ENCODE assay signal across 8 cellular contexts in genomic region chr14:105944632-105945610, GRCh38.
DNase-seq lines count a peak whose midpoint lies in the region; ATAC-seq and TF ChIP-seq lines count a peak whose summit lies in the region.

No MANE protein-coding gene starts in this region.

- H3K4me3 Mint-ChIP-seq in Caco-2 (ENCODE audit: unreplicated experiment): no peak overlapping the region
- peak overlapping the region in 3 of 4 donors; percentile 61 to 88 (median 64) for H3K4me3 Mint-ChIP-seq in IgD-negative memory B cell
- peak overlapping the region; percentile 19 for H3K4me3 Mint-ChIP-seq in activated T-helper 17 cell treated with anti-CD3 and anti-CD28 coated beads, Interleukin-2, amount 50 U/mL, for 72 hours
- H3K4me3 Mint-ChIP-seq in stimulated activated effector memory CD8-positive, alpha-beta T cell treated with anti-CD3 and anti-CD28 coated beads, Interleukin-12 subunit alpha, Interleukin-12 subunit beta, amount 100 ng/mL, for 72 hours: no peak overlapping the region

- H3K27me3 ChIP-seq in Caco-2 (replicated peaks; ENCODE audit: control insufficient read depth, insufficient read depth, low read length) (no peaks in the 10 kb centered on the region), left lung (peaks cover 0 to 36% of the 10 kb centered on the region in 2 donors)

- no peak overlapping the region for H3K4me3 ChIP-seq in Caco-2 (ENCODE audit: low read depth, low read length)
- H3K4me3 ChIP-seq in left lung: no peak overlapping the region

- POLR2A ChIA-PET in Caco-2 (lab: Charles Lee): no interaction called here

- H3K27me3 Mint-ChIP-seq in Caco-2 (ENCODE audit: insufficient read depth, unreplicated experiment): no peaks in the 10 kb centered on the region
- H3K27me3 Mint-ChIP-seq in IgD-negative memory B cell: no peaks in the 10 kb centered on the region
- H3K27me3 Mint-ChIP-seq in activated T-helper 17 cell treated with anti-CD3 and anti-CD28 coated beads, Interleukin-2, amount 50 U/mL, for 72 hours: peaks cover 12% of the 10 kb centered on the region

- H3K4me1 Mint-ChIP-seq in Caco-2 (ENCODE audit: low read depth, unreplicated experiment) (peaks cover 13% of the 10 kb centered on the region), IgD-negative memory B cell (peaks cover 10 to 22% (median 12%) of the 10 kb centered on the region in 3 donors)
- H3K4me1 Mint-ChIP-seq in activated T-helper 17 cell treated with anti-CD3 and anti-CD28 coated beads, Interleukin-2, amount 50 U/mL, for 72 hours: no peaks in the 10 kb centered on the region
- H3K4me1 Mint-ChIP-seq in stimulated activated effector memory CD8-positive, alpha-beta T cell treated with anti-CD3 and anti-CD28 coated beads, Interleukin-12 subunit alpha, Interleukin-12 subunit beta, amount 100 ng/mL, for 72 hours: peaks cover 9% of the 10 kb centered on the region

- H3K9me3 Mint-ChIP-seq in Caco-2 (ENCODE audit: unreplicated experiment): no peaks in the 10 kb centered on the region
- no peaks in the 10 kb centered on the region for H3K9me3 Mint-ChIP-seq in IgD-negative memory B cell
- H3K9me3 Mint-ChIP-seq in activated T-helper 17 cell treated with anti-CD3 and anti-CD28 coated beads, Interleukin-2, amount 50 U/mL, for 72 hours: no peaks in the 10 kb centered on the region
- H3K9me3 Mint-ChIP-seq in stimulated activated effector memory CD8-positive, alpha-beta T cell treated with anti-CD3 and anti-CD28 coated beads, Interleukin-12 subunit alpha, Interleukin-12 subunit beta, amount 100 ng/mL, for 72 hours: no peaks in the 10 kb centered on the region

- peak; percentile 94 for ATAC-seq in activated T-helper 17 cell treated with anti-CD3 and anti-CD28 coated beads, Interleukin-2, amount 50 U/mL, for 72 hours (replicated peaks)
- peak; percentile 88 for ATAC-seq in left lung
- peak; percentile 90 for ATAC-seq in stimulated activated effector memory CD8-positive, alpha-beta T cell treated with anti-CD3 and anti-CD28 coated beads, Interleukin-12 subunit alpha, Interleukin-12 subunit beta, amount 100 ng/mL, for 72 hours
- ATAC-seq in HG03039 (IDR thresholded peaks at IDR 0.05; ENCODE audit: unreplicated experiment): no peak

- H3K4me1 ChIP-seq in Caco-2 (no peaks in the 10 kb centered on the region; the same call in 1 of the 2 replicates), left lung (no peaks in the 10 kb centered on the region)

- CTCF ChIA-PET in Caco-2 (lab: Charles Lee): interaction anchor here (0.6 to 0.7 kb wide), 5 partner anchors 95 to 407 kb away, joined by 3 to 10 read pairs (median 4); no protein-coding TSS in a partner anchor

- TF ChIP-seq CTCF in Caco-2 (IDR thresholded peaks at IDR 0.05; ENCODE audit: insufficient read depth in 1 of 2, low read depth in 1 of 2, low read length in 1 of 2, severe bottlenecking in 1 of 2, unreplicated experiment in 1 of 2) (peak; percentile 84 to 88), left lung (IDR thresholded peaks at IDR 0.05) (peak; percentile 57 to 77)

- no TSS peak for BruUV-seq in Caco-2 (replicated peaks; lab: Mats Ljungman, UMichigan)

- peak; percentile 73 to 84 for DNase-seq in Caco-2
- peak; percentile 41 for DNase-seq in SHP77 treated with DMSO at 0.1 percent for 48 hours (lab: John Stamatoyannopoulos, UW)
- peak; percentile 61 to 88 for DNase-seq in left lung
- peak; percentile 86 to 90 for DNase-seq in stimulated activated effector memory CD8-positive, alpha-beta T cell treated with anti-CD3 and anti-CD28 coated beads, Interleukin-12 subunit alpha, Interleukin-12 subunit beta, amount 100 ng/mL, for 72 hours (ENCODE audit: low spot score in 2 of 2)
- DNase-seq in cerebellum (ENCODE audit: low spot score): no peak

- H3K36me3 ChIP-seq in Caco-2 (ENCODE audit: control insufficient read depth, insufficient read depth, low read length): no peaks in the 10 kb centered on the region
- H3K36me3 ChIP-seq in left lung: no peaks in the 10 kb centered on the region

- H3K36me3 Mint-ChIP-seq in Caco-2 (ENCODE audit: insufficient read depth, unreplicated experiment): no peaks in the 10 kb centered on the region
- H3K36me3 Mint-ChIP-seq in IgD-negative memory B cell: peaks cover 1% of the 10 kb centered on the region
- H3K36me3 Mint-ChIP-seq in activated T-helper 17 cell treated with anti-CD3 and anti-CD28 coated beads, Interleukin-2, amount 50 U/mL, for 72 hours (ENCODE audit: low read depth): no peaks in the 10 kb centered on the region
- no peaks in the 10 kb centered on the region for H3K36me3 Mint-ChIP-seq in stimulated activated effector memory CD8-positive, alpha-beta T cell treated with anti-CD3 and anti-CD28 coated beads, Interleukin-12 subunit alpha, Interleukin-12 subunit beta, amount 100 ng/mL, for 72 hours

- H3K27ac Mint-ChIP-seq in Caco-2 (ENCODE audit: unreplicated experiment) (no peak overlapping the region), IgD-negative memory B cell (peak overlapping the region in 1 of 3 donors; percentile 81)
- no peak overlapping the region for H3K27ac Mint-ChIP-seq in activated T-helper 17 cell treated with anti-CD3 and anti-CD28 coated beads, Interleukin-2, amount 50 U/mL, for 72 hours
- no peak overlapping the region for H3K27ac Mint-ChIP-seq in stimulated activated effector memory CD8-positive, alpha-beta T cell treated with anti-CD3 and anti-CD28 coated beads, Interleukin-12 subunit alpha, Interleukin-12 subunit beta, amount 100 ng/mL, for 72 hours

- H3K27ac ChIP-seq in left lung: no peak overlapping the region

- H3K9me3 ChIP-seq in Caco-2 (no peaks in the 10 kb centered on the region), left lung (peaks cover 0 to 4% of the 10 kb centered on the region in 2 donors)

- intact Hi-C loops in Caco-2 (cut with micrococcal nuclease; ENCODE audit: unreplicated experiment): no loop called here
- intact Hi-C loops in left lung (cut with DNase I): no loop called here

Comparison
In these comparisons a context has a peak if more than half of its experiments do, and no peak if none do; other contexts are left out.
1. H3K4me3 Mint-ChIP-seq: peak in IgD-negative memory B cell (3 of 4) and activated T-helper 17 cell treated with anti-CD3 and anti-CD28 coated beads, Interleukin-2, amount 50 U/mL, for 72 hours (single experiment); none in Caco-2 (single experiment) and stimulated activated effector memory CD8-positive, alpha-beta T cell treated with anti-CD3 and anti-CD28 coated beads, Interleukin-12 subunit alpha, Interleukin-12 subunit beta, amount 100 ng/mL, for 72 hours (single experiment).